9 cellular contexts compared by ENCODE assay signal in the genomic region with DNA sequence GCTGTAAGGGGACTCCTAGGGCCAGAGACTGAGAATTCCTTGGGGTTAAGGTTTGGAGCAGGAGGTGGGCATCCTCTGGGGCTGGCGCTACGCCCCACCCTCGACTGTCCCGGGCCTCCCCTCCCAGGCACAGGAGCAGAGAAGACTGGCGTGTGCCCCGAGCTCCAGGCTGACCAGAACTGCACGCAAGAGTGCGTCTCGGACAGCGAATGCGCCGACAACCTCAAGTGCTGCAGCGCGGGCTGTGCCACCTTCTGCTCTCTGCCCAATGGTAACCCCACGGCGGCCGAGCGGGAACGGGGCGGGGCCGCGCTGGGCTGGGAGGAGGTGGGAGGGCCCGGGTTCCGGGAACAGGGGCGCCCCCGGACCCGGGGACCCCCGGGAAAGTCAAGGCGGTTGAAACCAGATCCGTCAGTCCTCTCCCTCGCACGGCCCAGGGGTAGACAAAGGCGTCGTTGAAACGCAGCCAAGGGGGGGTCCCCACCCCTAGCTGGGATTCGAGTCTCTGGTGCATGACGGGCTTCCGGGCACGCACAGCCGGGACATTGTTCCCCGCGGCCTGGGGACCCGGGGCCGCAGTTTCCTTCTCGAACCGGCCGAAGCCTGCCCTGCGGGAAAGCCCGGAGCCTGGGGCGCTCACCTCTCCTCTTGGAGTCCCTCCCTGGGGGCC. TPM values are rescaled to one million over a fixed set of nuclear protein-coding genes. Genes with fewer than 3 reads are reported as not detected.
DNase-seq lines count a peak whose midpoint lies in the region; ATAC-seq lines count a peak whose summit lies in the region.
"Had no signal": no experiment of that assay in that cellular context is flagged by ENCODE, and none has a peak within 500 bp of the region (broad histone marks: within the 10 kb centered on the region; RNA-seq: fewer than 3 reads in every experiment).

No MANE protein-coding gene starts in this region.

- no peaks in the 10 kb centered on the region for H3K27me3 ChIP-seq in iPS DF 6.9 (ENCODE audit: control insufficient read depth, insufficient read depth, low read length)

- no peaks in the 10 kb centered on the region for H3K36me3 Mint-ChIP-seq in activated naive CD8-positive, alpha-beta T cell treated with anti-CD3 and anti-CD28 coated beads, Interleukin-2, amount 10 ng/mL, durations not matched to agents 7 days and 5 days

- no peaks in the 10 kb centered on the region for H3K9me3 ChIP-seq in iPS DF 6.9 (ENCODE audit: control insufficient read depth, insufficient read depth, low read length)
- H3K9me3 ChIP-seq: neutrophil had no signal

- peak overlapping the region; percentile 59; the same call in 1 of the 2 replicates for H3K4me3 ChIP-seq in iPS DF 6.9 (ENCODE audit: low read length)

- peak; percentile 42 for ATAC-seq in GM18868 (IDR thresholded peaks at IDR 0.05; ENCODE audit: unreplicated experiment)
- peak; percentile 65 for ATAC-seq in activated naive CD8-positive, alpha-beta T cell treated with anti-CD3 and anti-CD28 coated beads, Interleukin-2, amount 10 ng/mL, durations not matched to agents 7 days and 5 days (ENCODE audit: low read depth)
- no peak for ATAC-seq in HG03175 (IDR thresholded peaks at IDR 0.05; ENCODE audit: unreplicated experiment)

- no CpG with 5 or more reads among the region's 50 CpGs for WGBS in iPS DF 6.9 (ENCODE audit: insufficient coverage, insufficient read length)

- in situ Hi-C loops in KBM-7 (cut with MboI; ENCODE audit: low pct_unique_long_range_greater_than_20kb, low sequenced_read_pairs): no loop called here

- peak; percentile 36 for DNase-seq in AG08396 (ENCODE audit: low spot score)
- DNase-seq in KBM-7: peak; percentile 27
- peak; percentile 44 for DNase-seq in activated naive CD8-positive, alpha-beta T cell treated with anti-CD3 and anti-CD28 coated beads, Interleukin-2, amount 10 ng/mL, durations not matched to agents 7 days and 5 days
- DNase-seq in iPS DF 6.9 (ENCODE audit: low read depth, low spot score): no peak
- DNase-seq in retina: peak; percentile 83
- DNase-seq in T1000 (lab: John Stamatoyannopoulos, UW): no peak

- peak overlapping the region; percentile 59 for H3K4me3 Mint-ChIP-seq in activated naive CD8-positive, alpha-beta T cell treated with anti-CD3 and anti-CD28 coated beads, Interleukin-2, amount 10 ng/mL, durations not matched to agents 7 days and 5 days

- no peak overlapping the region for H3K27ac Mint-ChIP-seq in activated naive CD8-positive, alpha-beta T cell treated with anti-CD3 and anti-CD28 coated beads, Interleukin-2, amount 10 ng/mL, durations not matched to agents 7 days and 5 days

- POLR2A ChIA-PET in activated naive CD8-positive, alpha-beta T cell treated with anti-CD3 and anti-CD28 coated beads, Interleukin-2, amount 10 ng/mL, durations not matched to agents 7 days and 5 days (lab: Charles Lee): no interaction called here

- peaks cover 2% of the 10 kb centered on the region for H3K9me3 Mint-ChIP-seq in activated naive CD8-positive, alpha-beta T cell treated with anti-CD3 and anti-CD28 coated beads, Interleukin-2, amount 10 ng/mL, durations not matched to agents 7 days and 5 days

- peaks cover 5% of the 10 kb centered on the region for H3K4me1 ChIP-seq in iPS DF 6.9 (ENCODE audit: control insufficient read depth, insufficient read depth, low read length)

- no peak overlapping the region for H3K27ac ChIP-seq in iPS DF 6.9 (ENCODE audit: low read length)
- H3K27ac ChIP-seq: neutrophil had no signal

- peaks cover 59% of the 10 kb centered on the region for H3K27me3 Mint-ChIP-seq in activated naive CD8-positive, alpha-beta T cell treated with anti-CD3 and anti-CD28 coated beads, Interleukin-2, amount 10 ng/mL, durations not matched to agents 7 days and 5 days

- H3K4me1 Mint-ChIP-seq in activated naive CD8-positive, alpha-beta T cell treated with anti-CD3 and anti-CD28 coated beads, Interleukin-2, amount 10 ng/mL, durations not matched to agents 7 days and 5 days: no peaks in the 10 kb centered on the region

- no peaks in the 10 kb centered on the region for H3K36me3 ChIP-seq in iPS DF 6.9 (ENCODE audit: control insufficient read depth, insufficient read depth, low read length)
- H3K36me3 ChIP-seq: neutrophil had no signal

RNA-seq across cellular contexts. Expression of a gene that starts 0.8 kb away (rescaled TPM):
- not detected for total RNA-seq in activated naive CD8-positive, alpha-beta T cell treated with anti-CD3 and anti-CD28 coated beads, Interleukin-2, amount 10 ng/mL, durations not matched to agents 7 days and 5 days

RNA-seq across cellular contexts. Expression of a gene that starts 45.0 kb away (rescaled TPM):
- total RNA-seq in activated naive CD8-positive, alpha-beta T cell treated with anti-CD3 and anti-CD28 coated beads, Interleukin-2, amount 10 ng/mL, durations not matched to agents 7 days and 5 days: not detected

RNA-seq across cellular contexts. Expression of a gene that starts 54.5 kb away (rescaled TPM):
- 10 to 100 TPM; 64.9 to 72.7 TPM for total RNA-seq in activated naive CD8-positive, alpha-beta T cell treated with anti-CD3 and anti-CD28 coated beads, Interleukin-2, amount 10 ng/mL, durations not matched to agents 7 days and 5 days

Comparison
In these comparisons a context has a peak if more than half of its experiments do, and no peak if none do; other contexts are left out.
1. DNase-seq: peak in AG08396 (single experiment), KBM-7 (single experiment), activated naive CD8-positive, alpha-beta T cell treated with anti-CD3 and anti-CD28 coated beads, Interleukin-2, amount 10 ng/mL, durations not matched to agents 7 days and 5 days (single experiment) and retina (single experiment); none in iPS DF 6.9 (single experiment) and T1000 (single experiment).